Comparison of ENCODE assay signal across 11 cellular contexts in genomic region chr15:101122266-101122665, GRCh38.
A peak's percentile ranks its signal among the peaks of the same experiment; 100 is the strongest.
DNase-seq lines count a peak whose midpoint lies in the region; ATAC-seq and TF ChIP-seq lines count a peak whose summit lies in the region.
"Had no signal": no experiment of that assay in that cellular context is flagged by ENCODE, and none has a peak within 500 bp of the region (broad histone marks: within the 10 kb centered on the region; RNA-seq: fewer than 3 reads in every experiment).

No MANE protein-coding gene starts in this region.

- H3K27ac ChIP-seq in mammary epithelial cell (ENCODE audit: insufficient read depth, low read depth, low read length) = no peak overlapping the region
- H3K27ac ChIP-seq: C4-2B had no signal

- peaks cover 43% of the 10 kb centered on the region for H3K4me1 Mint-ChIP-seq in activated naive CD4-positive, alpha-beta T cell treated with anti-CD3 and anti-CD28 coated beads, Interleukin-2, amount 50 U/mL, for 24 hours
- peaks cover 40 to 51% (median 50%) of the 10 kb centered on the region in 3 donors for H3K4me1 Mint-ChIP-seq in naive B cell
- peaks cover 40% of the 10 kb centered on the region for H3K4me1 Mint-ChIP-seq in type B pancreatic cell (ENCODE audit: unreplicated experiment)

- CTCF ChIA-PET in mammary epithelial cell (lab: Charles Lee; ENCODE audit: low non-redundant PET) = no interaction called here

- no peaks in the 10 kb centered on the region for H3K36me3 Mint-ChIP-seq in activated naive CD4-positive, alpha-beta T cell treated with anti-CD3 and anti-CD28 coated beads, Interleukin-2, amount 50 U/mL, for 24 hours
- H3K36me3 Mint-ChIP-seq in naive B cell = no peaks in the 10 kb centered on the region
- no peaks in the 10 kb centered on the region for H3K36me3 Mint-ChIP-seq in type B pancreatic cell

- ATAC-seq in naive B cell (ENCODE audit: low read depth in 2 of 2) (no peak), GM18870 (IDR thresholded peaks at IDR 0.05; ENCODE audit: unreplicated experiment) (no peak), HG02852 (IDR thresholded peaks at IDR 0.05; ENCODE audit: unreplicated experiment) (no peak)

- peaks cover 5% of the 10 kb centered on the region for H3K9me3 ChIP-seq in mammary epithelial cell (replicated peaks; ENCODE audit: insufficient read depth, low read length)

- no peak overlapping the region for H3K4me2 ChIP-seq in mammary epithelial cell (ENCODE audit: insufficient read depth, low read depth, low read length)

- BruUV-seq in mammary epithelial cell (replicated peaks; lab: Mats Ljungman, UMichigan) = no TSS peak

- peaks cover 18% of the 10 kb centered on the region for H3K4me1 ChIP-seq in mammary epithelial cell (ENCODE audit: insufficient read depth, low read length)

- no peak for DNase-seq in activated naive CD4-positive, alpha-beta T cell treated with anti-CD3 and anti-CD28 coated beads, Interleukin-2, amount 50 U/mL, for 16 hours
- no peak for DNase-seq in mammary epithelial cell
- DNase-seq in naive B cell = no peak
- DNase-seq in type B pancreatic cell (ENCODE audit: extremely low spot score, unreplicated experiment) = no peak
- no peak for DNase-seq in SHP77 treated with DMSO at 0.1 percent for 48 hours (lab: John Stamatoyannopoulos, UW)
- DNase-seq: amniotic stem cell, NCI-H1105 treated with DMSO at 0.1 percent for 48 hours had no signal

- no peaks in the 10 kb centered on the region for H3K9me3 Mint-ChIP-seq in activated naive CD4-positive, alpha-beta T cell treated with anti-CD3 and anti-CD28 coated beads, Interleukin-2, amount 50 U/mL, for 24 hours
- H3K9me3 Mint-ChIP-seq in naive B cell = no peaks in the 10 kb centered on the region
- no peaks in the 10 kb centered on the region for H3K9me3 Mint-ChIP-seq in type B pancreatic cell

- dilution Hi-C loops in mammary epithelial cell (cut with HindIII; ENCODE audit: low sequenced_read_pairs) = no loop called here

- H3K9ac ChIP-seq in mammary epithelial cell (ENCODE audit: insufficient read depth, low read length) = no peak overlapping the region

- peak overlapping the region; percentile 69 for H3K4me3 Mint-ChIP-seq in activated naive CD4-positive, alpha-beta T cell treated with anti-CD3 and anti-CD28 coated beads, Interleukin-2, amount 50 U/mL, for 24 hours
- peak overlapping the region; percentile 69 to 88 (median 79) for H3K4me3 Mint-ChIP-seq in naive B cell
- no peak overlapping the region for H3K4me3 Mint-ChIP-seq in type B pancreatic cell

- H3K4me3 ChIP-seq in mammary epithelial cell (replicated peaks in 1 of 3; ENCODE audit: insufficient read depth in 1 of 3, low read depth in 2 of 3, low read length in 3 of 3) = no peak overlapping the region

- H4K20me1 ChIP-seq in mammary epithelial cell (ENCODE audit: insufficient read depth, low read length) = no peaks in the 10 kb centered on the region

- TF ChIP-seq CTCF in mammary epithelial cell (conservative IDR thresholded peaks at IDR 0.05 in 1 of 2, IDR thresholded peaks at IDR 0.05 in 1 of 2; ENCODE audit: extremely low read depth in 1 of 2, insufficient read depth in 1 of 2, low read depth in 1 of 2, low read length in 2 of 2) (no peak), type B pancreatic cell (conservative IDR thresholded peaks at IDR 0.05) (no peak)

- H3K27ac Mint-ChIP-seq in activated naive CD4-positive, alpha-beta T cell treated with anti-CD3 and anti-CD28 coated beads, Interleukin-2, amount 50 U/mL, for 24 hours = peak overlapping the region; percentile 89
- H3K27ac Mint-ChIP-seq in naive B cell = peak overlapping the region in 4 of 6 donors; percentile 50 to 92 (median 80)
- H3K27ac Mint-ChIP-seq in type B pancreatic cell = peak overlapping the region; percentile 12

- no peaks in the 10 kb centered on the region for H3K27me3 Mint-ChIP-seq in activated naive CD4-positive, alpha-beta T cell treated with anti-CD3 and anti-CD28 coated beads, Interleukin-2, amount 50 U/mL, for 24 hours
- H3K27me3 Mint-ChIP-seq in naive B cell (peaks cover 0 to 4% (median 0%) of the 10 kb centered on the region in 3 donors), type B pancreatic cell (peaks cover 4% of the 10 kb centered on the region)

- no peaks in the 10 kb centered on the region for H3K27me3 ChIP-seq in mammary epithelial cell (ENCODE audit: insufficient read depth, low read length)

- 90% methylated on average over 7 of the region's 11 CpGs for WGBS in mammary epithelial cell (ENCODE audit: low coverage, missing lambda C conversion rate)

- in situ Hi-C loops in mammary epithelial cell (cut with MboI; ENCODE audit: low sequenced_read_pairs in 2 of 2) = no loop called here

- H3K79me2 ChIP-seq in mammary epithelial cell (ENCODE audit: insufficient read depth, low read length) = no peaks in the 10 kb centered on the region

- H3K36me3 ChIP-seq in mammary epithelial cell (ENCODE audit: insufficient read depth, low read length) = no peaks in the 10 kb centered on the region

- H2AFZ ChIP-seq in mammary epithelial cell (ENCODE audit: low read depth, low read length) = peak overlapping the region; percentile 93

- intact Hi-C loops in mammary epithelial cell (cut with micrococcal nuclease) = no loop called here

Comparison
In these comparisons a context has a peak if more than half of its experiments do, and no peak if none do; other contexts are left out.
1. H3K27ac Mint-ChIP-seq: peak in every context shown above with its lines; median percentile 89 in activated naive CD4-positive, alpha-beta T cell treated with anti-CD3 and anti-CD28 coated beads, Interleukin-2, amount 50 U/mL, for 24 hours; 80 in naive B cell; 12 in type B pancreatic cell.